Comparison of ENCODE assay signal across 8 cellular contexts in the genomic region with DNA sequence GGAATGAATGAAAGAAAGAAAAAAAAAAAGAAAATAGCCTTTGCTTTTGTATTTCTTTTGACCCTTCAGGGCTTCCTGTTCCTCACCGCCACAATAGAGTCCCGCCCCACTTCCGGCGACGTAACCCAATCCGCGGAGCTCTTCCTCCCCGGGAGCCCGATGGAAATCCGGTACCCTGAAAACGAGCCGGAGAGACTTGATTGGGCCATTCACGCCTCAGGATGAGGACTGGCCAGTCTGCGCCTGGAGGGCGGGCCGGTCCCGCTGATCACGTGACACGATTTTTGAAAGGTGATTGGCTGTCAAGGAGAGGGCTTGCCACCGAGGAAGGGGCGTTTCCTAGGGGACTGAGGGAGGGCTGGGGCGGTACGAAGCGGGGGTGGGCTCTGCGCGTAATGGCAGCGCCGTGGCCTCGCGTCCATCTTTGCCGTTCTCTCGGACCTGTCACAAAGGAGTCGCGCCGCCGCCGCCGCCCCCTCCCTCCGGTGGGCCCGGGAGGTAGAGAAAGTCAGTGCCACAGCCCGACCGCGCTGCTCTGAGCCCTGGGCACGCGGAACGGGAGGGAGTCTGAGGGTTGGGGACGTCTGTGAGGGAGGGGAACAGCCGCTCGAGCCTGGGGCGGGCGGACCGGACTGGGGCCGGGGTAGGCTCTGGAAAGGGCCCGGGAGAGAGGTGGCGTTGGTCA. TPM values are rescaled to one million over a fixed set of nuclear protein-coding genes. Genes with fewer than 3 reads are reported as not detected.
DNase-seq lines count a peak whose midpoint lies in the region; ATAC-seq and TF ChIP-seq lines count a peak whose summit lies in the region.

A gene with protein sequence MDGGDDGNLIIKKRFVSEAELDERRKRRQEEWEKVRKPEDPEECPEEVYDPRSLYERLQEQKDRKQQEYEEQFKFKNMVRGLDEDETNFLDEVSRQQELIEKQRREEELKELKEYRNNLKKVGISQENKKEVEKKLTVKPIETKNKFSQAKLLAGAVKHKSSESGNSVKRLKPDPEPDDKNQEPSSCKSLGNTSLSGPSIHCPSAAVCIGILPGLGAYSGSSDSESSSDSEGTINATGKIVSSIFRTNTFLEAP (minus strand): TSS at position 95 of the 685 bp plus-strand sequence. CDS start 12,185 bp downstream, outside the sequence.
TSS of gene RSPRY1 (plus strand) at position 385 of the 685 bp plus-strand sequence. CDS start 18,330 bp downstream, outside the sequence.

- H3K4me3 ChIP-seq in RWPE2 (ENCODE audit: severe bottlenecking) (peak within 1 kb of the TSS; percentile 79), fibroblast of lung (replicated peaks in 1 of 4; ENCODE audit: control extremely low read depth in 1 of 4, insufficient read depth in 1 of 4, low read depth in 3 of 4, low read length in 4 of 4) (peak within 1 kb of the TSS; percentile 89 to 95 (median 94))
- H3K4me3 ChIP-seq in naive thymus-derived CD4-positive, alpha-beta T cell (ENCODE audit: low read length): peak within 1 kb of the TSS; percentile 95

- H3K4me3 Mint-ChIP-seq in activated T-helper 2 cell treated with anti-CD3 and anti-CD28 coated beads, Interferon-gamma antibody, Interleukin-2, Interleukin-4, amounts not matched to agents 10 μg/mL and 5 μg/mL and 100 μg/mL, durations not matched to agents 14 hours and 24 hours and 36 hours (ENCODE audit: low read depth): peak within 1 kb of the TSS; percentile 98
- peak within 1 kb of the TSS; percentile 93 to 100 (median 98) for H3K4me3 Mint-ChIP-seq in naive thymus-derived CD4-positive, alpha-beta T cell
- H3K4me3 Mint-ChIP-seq in stimulated activated naive B cell treated with anti-CD40 and anti-IgM and Interleukin-4, amounts not matched to agents 10 μg/mL and 1 μg/mL and 100 μg/mL, for 72 hours: peak within 1 kb of the TSS; percentile 92 to 98

- POLR2A ChIA-PET in naive thymus-derived CD4-positive, alpha-beta T cell (lab: Charles Lee): interaction anchor here (0.6 to 2.4 kb wide), 30 partner anchors 11 to 734 kb away, joined by 3 to 20 read pairs (median 4); partner anchors contain the start of genes ARL2BP, CIAPIN1, COQ9 and CPNE2

- H3K79me2 ChIP-seq in fibroblast of lung (ENCODE audit: control insufficient read depth, insufficient read depth, low read length): peaks cover 78% of the 10 kb centered on the region

- H3K36me3 ChIP-seq in RWPE2 (ENCODE audit: low read depth) (peaks cover 5% of the 10 kb centered on the region; the same call in 1 of the 2 replicates), fibroblast of lung (ENCODE audit: control insufficient read depth, insufficient read depth, low read length) (no peaks in the 10 kb centered on the region)
- H3K36me3 ChIP-seq in naive thymus-derived CD4-positive, alpha-beta T cell (ENCODE audit: control insufficient read depth in 2 of 3, insufficient read depth in 3 of 3, low read length in 3 of 3): peaks cover 0 to 12% (median 0%) of the 10 kb centered on the region in 3 experiments

- no peaks in the 10 kb centered on the region for H4K20me1 ChIP-seq in fibroblast of lung (ENCODE audit: control insufficient read depth, extremely low read depth, insufficient read depth, low read length)

- no peaks in the 10 kb centered on the region for H3K9me3 ChIP-seq in RWPE2 (ENCODE audit: severe bottlenecking)
- H3K9me3 ChIP-seq in fibroblast of lung (ENCODE audit: control insufficient read depth, insufficient read depth, low read depth, low read length): no peaks in the 10 kb centered on the region
- H3K9me3 ChIP-seq in naive thymus-derived CD4-positive, alpha-beta T cell (ENCODE audit: control insufficient read depth in 2 of 3, low read length in 3 of 3): no peaks in the 10 kb centered on the region

- H3K4me1 Mint-ChIP-seq in activated T-helper 2 cell treated with anti-CD3 and anti-CD28 coated beads, Interferon-gamma antibody, Interleukin-2, Interleukin-4, amounts not matched to agents 10 μg/mL and 5 μg/mL and 100 μg/mL, durations not matched to agents 14 hours and 24 hours and 36 hours (ENCODE audit: low read depth): peaks cover 36% of the 10 kb centered on the region
- H3K4me1 Mint-ChIP-seq in naive thymus-derived CD4-positive, alpha-beta T cell: peaks cover 40 to 77% (median 59%) of the 10 kb centered on the region in 7 donors
- peaks cover 30 to 58% of the 10 kb centered on the region in 2 donors for H3K4me1 Mint-ChIP-seq in stimulated activated naive B cell treated with anti-CD40 and anti-IgM and Interleukin-4, amounts not matched to agents 10 μg/mL and 1 μg/mL and 100 μg/mL, for 72 hours

- H3K27me3 ChIP-seq in RWPE2 (ENCODE audit: insufficient read depth, poor library complexity, severe bottlenecking) (no peaks in the 10 kb centered on the region), fibroblast of lung (ENCODE audit: control insufficient read depth, insufficient read depth, low read length) (no peaks in the 10 kb centered on the region)
- no peaks in the 10 kb centered on the region for H3K27me3 ChIP-seq in naive thymus-derived CD4-positive, alpha-beta T cell (ENCODE audit: control insufficient read depth in 2 of 2, insufficient read depth in 2 of 2, low read length in 2 of 2)

- intact Hi-C loops in activated T-helper 2 cell treated with anti-CD3 and anti-CD28 coated beads, Interferon-gamma antibody, Interleukin-2, Interleukin-4, amounts not matched to agents 10 μg/mL and 5 μg/mL and 100 μg/mL, durations not matched to agents 14 hours and 24 hours and 36 hours (cut with micrococcal nuclease): loop anchor here (2.0 to 5.0 kb wide), 5 partner anchors 59 to 734 kb away; partner anchors contain the start of genes ARL2BP, NUDT21 and OGFOD1
- intact Hi-C loops in naive thymus-derived CD4-positive, alpha-beta T cell (cut with micrococcal nuclease): loop anchor here (1.0 to 10.0 kb wide), 19 partner anchors 57 to 1209 kb away; partner anchors contain the start of genes CIAPIN1 (in 2 of the 2), COQ9 (in 2 of the 2), HERPUD1 (in 2 of the 2) and ARL2BP (in 1 of the 2)

- H3K4me2 ChIP-seq in fibroblast of lung (ENCODE audit: extremely low read depth, insufficient read depth, low read length): peak within 1 kb of the TSS; percentile 92

- peak within 1 kb of the TSS; percentile 96 for H3K9ac ChIP-seq in fibroblast of lung (ENCODE audit: insufficient read depth, low read length)

- CTCF ChIA-PET in naive thymus-derived CD4-positive, alpha-beta T cell (lab: Charles Lee): interaction anchor here (0.6 to 1.1 kb wide), 4 partner anchors 103 to 338 kb away, joined by 3 read pairs; no protein-coding TSS in a partner anchor

- TF ChIP-seq CTCF in RWPE2 (IDR thresholded peaks at IDR 0.05; ENCODE audit: poor library complexity, severe bottlenecking): no peak
- no peak for TF ChIP-seq CTCF in fibroblast of lung (conservative IDR thresholded peaks at IDR 0.05 in 1 of 2, IDR thresholded peaks at IDR 0.05 in 1 of 2; ENCODE audit: low read depth in 1 of 2, low read length in 2 of 2)

- peak within 1 kb of the TSS; percentile 64 for H2AFZ ChIP-seq in fibroblast of lung (ENCODE audit: low read length)

- peaks cover 22% of the 10 kb centered on the region for H3K36me3 Mint-ChIP-seq in activated T-helper 2 cell treated with anti-CD3 and anti-CD28 coated beads, Interferon-gamma antibody, Interleukin-2, Interleukin-4, amounts not matched to agents 10 μg/mL and 5 μg/mL and 100 μg/mL, durations not matched to agents 14 hours and 24 hours and 36 hours (ENCODE audit: low read depth)
- peaks cover 0 to 5% (median 0%) of the 10 kb centered on the region in 5 donors for H3K36me3 Mint-ChIP-seq in naive thymus-derived CD4-positive, alpha-beta T cell
- H3K36me3 Mint-ChIP-seq in stimulated activated naive B cell treated with anti-CD40 and anti-IgM and Interleukin-4, amounts not matched to agents 10 μg/mL and 1 μg/mL and 100 μg/mL, for 72 hours: peaks cover 12 to 13% of the 10 kb centered on the region in 2 donors

- H3K27ac ChIP-seq in RWPE2 (ENCODE audit: poor library complexity, severe bottlenecking) (peak within 1 kb of the TSS; percentile 84), fibroblast of lung (ENCODE audit: insufficient read depth, low read length) (peak within 1 kb of the TSS; percentile 93)
- peak within 1 kb of the TSS; percentile 94 for H3K27ac ChIP-seq in naive thymus-derived CD4-positive, alpha-beta T cell (ENCODE audit: low read depth, low read length)

- peaks cover 19% of the 10 kb centered on the region for H3K4me1 ChIP-seq in RWPE2 (ENCODE audit: insufficient read depth, poor library complexity, severe bottlenecking)
- peaks cover 5% of the 10 kb centered on the region for H3K4me1 ChIP-seq in fibroblast of lung (ENCODE audit: control insufficient read depth, extremely low read depth, insufficient read depth, low read length)
- peaks cover 20 to 23% of the 10 kb centered on the region in 2 donors for H3K4me1 ChIP-seq in naive thymus-derived CD4-positive, alpha-beta T cell (ENCODE audit: control insufficient read depth in 2 of 2, insufficient read depth in 2 of 2, low read length in 2 of 2)

- no peaks in the 10 kb centered on the region for H3K9me3 Mint-ChIP-seq in activated T-helper 2 cell treated with anti-CD3 and anti-CD28 coated beads, Interferon-gamma antibody, Interleukin-2, Interleukin-4, amounts not matched to agents 10 μg/mL and 5 μg/mL and 100 μg/mL, durations not matched to agents 14 hours and 24 hours and 36 hours
- H3K9me3 Mint-ChIP-seq in naive thymus-derived CD4-positive, alpha-beta T cell: peaks cover 0 to 4% (median 0%) of the 10 kb centered on the region in 11 donors
- no peaks in the 10 kb centered on the region for H3K9me3 Mint-ChIP-seq in stimulated activated naive B cell treated with anti-CD40 and anti-IgM and Interleukin-4, amounts not matched to agents 10 μg/mL and 1 μg/mL and 100 μg/mL, for 72 hours

- no peaks in the 10 kb centered on the region for H3K27me3 Mint-ChIP-seq in activated T-helper 2 cell treated with anti-CD3 and anti-CD28 coated beads, Interferon-gamma antibody, Interleukin-2, Interleukin-4, amounts not matched to agents 10 μg/mL and 5 μg/mL and 100 μg/mL, durations not matched to agents 14 hours and 24 hours and 36 hours (ENCODE audit: low read depth)
- peaks cover 0 to 3% (median 0%) of the 10 kb centered on the region in 5 donors for H3K27me3 Mint-ChIP-seq in naive thymus-derived CD4-positive, alpha-beta T cell
- no peaks in the 10 kb centered on the region for H3K27me3 Mint-ChIP-seq in stimulated activated naive B cell treated with anti-CD40 and anti-IgM and Interleukin-4, amounts not matched to agents 10 μg/mL and 1 μg/mL and 100 μg/mL, for 72 hours

- peak; percentile 92 for ATAC-seq in RWPE2 (ENCODE audit: low read depth)
- peak; percentile 92 for ATAC-seq in naive thymus-derived CD4-positive, alpha-beta T cell
- peak; percentile 92 to 94 for ATAC-seq in stimulated activated naive B cell treated with anti-CD40 and anti-IgM and Interleukin-4, amounts not matched to agents 10 μg/mL and 1 μg/mL and 100 μg/mL, for 72 hours (replicated peaks)

- H3K27ac Mint-ChIP-seq in activated T-helper 2 cell treated with anti-CD3 and anti-CD28 coated beads, Interferon-gamma antibody, Interleukin-2, Interleukin-4, amounts not matched to agents 10 μg/mL and 5 μg/mL and 100 μg/mL, durations not matched to agents 14 hours and 24 hours and 36 hours: peak within 1 kb of the TSS; percentile 96
- peak within 1 kb of the TSS; percentile 93 to 99 (median 95) for H3K27ac Mint-ChIP-seq in naive thymus-derived CD4-positive, alpha-beta T cell
- peak within 1 kb of the TSS; percentile 99 for H3K27ac Mint-ChIP-seq in stimulated activated naive B cell treated with anti-CD40 and anti-IgM and Interleukin-4, amounts not matched to agents 10 μg/mL and 1 μg/mL and 100 μg/mL, for 72 hours

- DNase-seq in EH (ENCODE audit: low read depth): peak; percentile 100
- peak; percentile 99 for DNase-seq in H4 (ENCODE audit: low spot score)
- DNase-seq in LoVo (ENCODE audit: low spot score): peak; percentile 98
- peak; percentile 98 for DNase-seq in RWPE2 (ENCODE audit: low spot score)
- peak; percentile 99 for DNase-seq in activated T-helper 2 cell treated with anti-CD3 and anti-CD28 coated beads, Interferon-gamma antibody, Interleukin-2, Interleukin-4, amounts not matched to agents 10 μg/mL and 5 μg/mL and 100 μg/mL, durations not matched to agents 14 hours and 24 hours and 36 hours (ENCODE audit: low spot score)
- peak; percentile 99 for DNase-seq in fibroblast of lung (ENCODE audit: low read depth in 2 of 2)
- peak; percentile 86 to 100 (median 99) for DNase-seq in naive thymus-derived CD4-positive, alpha-beta T cell
- DNase-seq in stimulated activated naive B cell treated with anti-CD40 and anti-IgM and Interleukin-4, amounts not matched to agents 10 μg/mL and 1 μg/mL and 100 μg/mL, for 72 hours: peak; percentile 100

RNA-seq across cellular contexts. Expression of the first gene that starts in this region (rescaled TPM):
- total RNA-seq in H4 (2014; rRNA removed; shearing (Covaris generic)): 104 and 139 TPM in 2 replicates
- total RNA-seq in activated T-helper 2 cell treated with anti-CD3 and anti-CD28 coated beads, Interferon-gamma antibody, Interleukin-2, Interleukin-4, amounts not matched to agents 10 μg/mL and 5 μg/mL and 100 μg/mL, durations not matched to agents 14 hours and 24 hours and 36 hours: 109 and 125 TPM in 2 replicates
- 55.5 and 58.3 TPM in 2 replicates for total RNA-seq in fibroblast of lung
- polyA plus RNA-seq in fibroblast of lung: 64.6 and 77.0 TPM in 2 replicates
- polyA plus RNA-seq in fibroblast of lung (2012): 62.6 and 75.0 TPM in 2 replicates
- 57.9 and 88.3 TPM in 2 replicates for polyA minus RNA-seq in fibroblast of lung (ENCODE audit: low replicate concordance)
- total RNA-seq in naive thymus-derived CD4-positive, alpha-beta T cell: 100 to 1,000 TPM; 109 to 159 (median 140) TPM
- polyA plus RNA-seq in naive thymus-derived CD4-positive, alpha-beta T cell: 10 to 100 TPM; 76.3 to 84.7 TPM

RNA-seq across cellular contexts. Expression of gene RSPRY1, which starts in this region (rescaled TPM):
- total RNA-seq in H4 (2014; rRNA removed; shearing (Covaris generic)): 25.1 and 28.6 TPM in 2 replicates
- 33.3 and 43.0 TPM in 2 replicates for total RNA-seq in activated T-helper 2 cell treated with anti-CD3 and anti-CD28 coated beads, Interferon-gamma antibody, Interleukin-2, Interleukin-4, amounts not matched to agents 10 μg/mL and 5 μg/mL and 100 μg/mL, durations not matched to agents 14 hours and 24 hours and 36 hours
- total RNA-seq in fibroblast of lung: 33.4 and 51.9 TPM in 2 replicates
- polyA plus RNA-seq in fibroblast of lung: 36.4 and 36.5 TPM in 2 replicates
- polyA plus RNA-seq in fibroblast of lung (2012): 23.4 and 25.7 TPM in 2 replicates
- polyA minus RNA-seq in fibroblast of lung (ENCODE audit: low replicate concordance): 33.0 and 73.7 TPM in 2 replicates
- total RNA-seq in naive thymus-derived CD4-positive, alpha-beta T cell: 10 to 100 TPM; 24.1 to 40.5 (median 33.6) TPM
- polyA plus RNA-seq in naive thymus-derived CD4-positive, alpha-beta T cell: 10 to 100 TPM; 22.2 to 34.2 TPM

Comparison
In these comparisons a context has a peak if more than half of its experiments do, and no peak if none do; other contexts are left out.
1. Peak in every context shown above with its lines: DNase-seq, ATAC-seq, H3K4me3 ChIP-seq and H3K27ac ChIP-seq.